Comparison of ENCODE assay signal across 20 cellular contexts in the genomic region with DNA sequence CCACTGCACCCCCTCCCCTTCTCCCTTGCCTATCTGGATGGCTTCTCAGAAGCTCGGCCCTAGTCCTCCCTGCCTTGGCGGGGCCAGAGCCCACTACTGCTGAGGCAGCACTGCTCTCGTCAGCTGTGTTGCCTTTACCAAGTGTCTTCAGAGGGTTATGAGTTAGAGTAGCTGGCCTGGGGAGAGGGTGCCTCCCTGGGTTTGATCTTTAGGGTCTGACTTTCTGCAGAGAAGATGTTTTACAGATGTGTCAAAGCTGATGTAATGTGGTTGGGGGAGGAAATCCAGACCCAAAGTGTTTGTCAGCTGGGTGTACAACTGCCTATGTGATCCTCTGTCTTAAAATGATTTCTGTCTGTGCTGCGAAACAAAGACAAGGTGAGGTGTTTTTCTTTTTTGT. TPM values are rescaled to one million over a fixed set of nuclear protein-coding genes. Genes with fewer than 3 reads are reported as not detected.
DNase-seq lines count a peak whose midpoint lies in the region; ATAC-seq and TF ChIP-seq lines count a peak whose summit lies in the region.
"Had no signal": no experiment of that assay in that cellular context is flagged by ENCODE, and none has a peak within 500 bp of the region (broad histone marks: within the 10 kb centered on the region; RNA-seq: fewer than 3 reads in every experiment).

No MANE protein-coding gene starts in this region.

- no peaks in the 10 kb centered on the region for H3K9me3 ChIP-seq in Karpas-422 (ENCODE audit: low read length)
- H3K9me3 ChIP-seq: A549, HAP-1 had no signal

- H3K27me3 Mint-ChIP-seq in activated T-cell treated with anti-CD3 and anti-CD28 coated beads, Interleukin-2, amount 50 U/mL, for 24 hours: no peaks in the 10 kb centered on the region
- no peaks in the 10 kb centered on the region for H3K27me3 Mint-ChIP-seq in activated T-cell treated with anti-CD3 and anti-CD28 coated beads, Interleukin-2, amount 50 U/mL, for 4 hours (ENCODE audit: low read depth)
- no peaks in the 10 kb centered on the region for H3K27me3 Mint-ChIP-seq in T-helper 2 cell treated with Interferon-gamma antibody and Interleukin-4, amounts not matched to agents 5 μg/mL and 100 μg/mL, for 36 hours (ENCODE audit: low read depth)
- H3K27me3 Mint-ChIP-seq: dendritic cell treated with granulocyte-macrophage colony-stimulating factor and Interleukin-4, amounts not matched to agents 40 ng/mL and 50 ng/mL, for 4 days had no signal

- H3K79me2 ChIP-seq in Karpas-422 (ENCODE audit: low read length): no peaks in the 10 kb centered on the region

- no peak overlapping the region for H3K4me3 ChIP-seq in fibroblast of mammary gland (ENCODE audit: control insufficient read depth, low read depth, low read length)
- no peak overlapping the region for H3K4me3 ChIP-seq in Karpas-422 (ENCODE audit: low read length)
- H3K4me3 ChIP-seq: A549, HAP-1, lung, SK-N-MC had no signal

- DNase-seq in activated T-cell treated with anti-CD3 and anti-CD28 coated beads, Interleukin-2, amount 50 U/mL, for 24 hours: no peak
- DNase-seq in activated T-cell treated with anti-CD3 and anti-CD28 coated beads, Interleukin-2, amount 50 U/mL, for 4 hours: no peak
- DNase-seq in T-helper 2 cell treated with Interferon-gamma antibody and Interleukin-4, amounts not matched to agents 5 μg/mL and 100 μg/mL, for 36 hours (ENCODE audit: low spot score): no peak
- DNase-seq in fibroblast of mammary gland (ENCODE audit: low read depth) (peak; percentile 47), substantia nigra (lab: John Stamatoyannopoulos, UW) (no peak), NCI-H1092 (lab: John Stamatoyannopoulos, UW) (no peak), Karpas-422 (no peak)
- DNase-seq: DMS53; immature natural killer cell; NCI-H1436 treated with DMSO at 0.1 percent for 48 hours; stimulated activated CD4-positive, alpha-beta T cell treated with anti-CD3 and anti-CD28 coated beads, Interleukin-12 subunit alpha, Interleukin-12 subunit beta, amount 100 ng/mL, for 4 hours; trophoblast cell had no signal

- no peak overlapping the region for H3K4me3 Mint-ChIP-seq in activated T-cell treated with anti-CD3 and anti-CD28 coated beads, Interleukin-2, amount 50 U/mL, for 24 hours
- H3K4me3 Mint-ChIP-seq in activated T-cell treated with anti-CD3 and anti-CD28 coated beads, Interleukin-2, amount 50 U/mL, for 4 hours: no peak overlapping the region
- no peak overlapping the region for H3K4me3 Mint-ChIP-seq in T-helper 2 cell treated with Interferon-gamma antibody and Interleukin-4, amounts not matched to agents 5 μg/mL and 100 μg/mL, for 36 hours
- H3K4me3 Mint-ChIP-seq: CD14-positive monocyte; dendritic cell treated with granulocyte-macrophage colony-stimulating factor and Interleukin-4, amounts not matched to agents 40 ng/mL and 50 ng/mL, for 4 days; immature natural killer cell had no signal

- H2AFZ ChIP-seq in Karpas-422 (ENCODE audit: low read length): no peak overlapping the region

- peaks cover 65% of the 10 kb centered on the region for H3K36me3 Mint-ChIP-seq in activated T-cell treated with anti-CD3 and anti-CD28 coated beads, Interleukin-2, amount 50 U/mL, for 24 hours (ENCODE audit: low read depth)
- peaks cover 22% of the 10 kb centered on the region for H3K36me3 Mint-ChIP-seq in activated T-cell treated with anti-CD3 and anti-CD28 coated beads, Interleukin-2, amount 50 U/mL, for 4 hours (ENCODE audit: insufficient read depth)
- peaks cover 48% of the 10 kb centered on the region for H3K36me3 Mint-ChIP-seq in T-helper 2 cell treated with Interferon-gamma antibody and Interleukin-4, amounts not matched to agents 5 μg/mL and 100 μg/mL, for 36 hours (ENCODE audit: low read depth)

- H3K4me2 ChIP-seq in Karpas-422 (ENCODE audit: low read depth, low read length, poor library complexity, severe bottlenecking): no peak overlapping the region
- H3K4me2 ChIP-seq: A549 had no signal

- H3K27me3 ChIP-seq in Karpas-422 (ENCODE audit: low read length): no peaks in the 10 kb centered on the region

- no peaks in the 10 kb centered on the region for H3K4me1 ChIP-seq in Karpas-422 (ENCODE audit: low read length)
- H3K4me1 ChIP-seq: HAP-1 had no signal

- H3K27ac ChIP-seq in substantia nigra (ENCODE audit: low read depth, low read length, poor library complexity, severe bottlenecking) (peak overlapping the region; percentile 66), Karpas-422 (ENCODE audit: low read length) (no peak overlapping the region)
- H3K27ac ChIP-seq: A549, SK-N-MC had no signal

- no peak overlapping the region for H3K9ac ChIP-seq in Karpas-422 (ENCODE audit: low read length)

- peak overlapping the region; percentile 11 for H3K27ac Mint-ChIP-seq in activated T-cell treated with anti-CD3 and anti-CD28 coated beads, Interleukin-2, amount 50 U/mL, for 24 hours
- H3K27ac Mint-ChIP-seq in T-helper 2 cell treated with Interferon-gamma antibody and Interleukin-4, amounts not matched to agents 5 μg/mL and 100 μg/mL, for 36 hours: peak overlapping the region; percentile 9
- H3K27ac Mint-ChIP-seq: CD14-positive monocyte; dendritic cell treated with granulocyte-macrophage colony-stimulating factor and Interleukin-4, amounts not matched to agents 40 ng/mL and 50 ng/mL, for 4 days had no signal

- H3K9me3 Mint-ChIP-seq in activated T-cell treated with anti-CD3 and anti-CD28 coated beads, Interleukin-2, amount 50 U/mL, for 24 hours: no peaks in the 10 kb centered on the region
- no peaks in the 10 kb centered on the region for H3K9me3 Mint-ChIP-seq in activated T-cell treated with anti-CD3 and anti-CD28 coated beads, Interleukin-2, amount 50 U/mL, for 4 hours
- no peaks in the 10 kb centered on the region for H3K9me3 Mint-ChIP-seq in T-helper 2 cell treated with Interferon-gamma antibody and Interleukin-4, amounts not matched to agents 5 μg/mL and 100 μg/mL, for 36 hours
- H3K9me3 Mint-ChIP-seq: CD14-positive monocyte; dendritic cell treated with granulocyte-macrophage colony-stimulating factor and Interleukin-4, amounts not matched to agents 40 ng/mL and 50 ng/mL, for 4 days; immature natural killer cell had no signal

- H3K9me2 ChIP-seq in Karpas-422 (replicated peaks; ENCODE audit: insufficient read depth, low read length): no peaks in the 10 kb centered on the region

- H4K20me1 ChIP-seq in Karpas-422 (ENCODE audit: insufficient read depth, low read depth, low read length): no peaks in the 10 kb centered on the region

- no peak for TF ChIP-seq CTCF in fibroblast of mammary gland (conservative IDR thresholded peaks at IDR 0.05; ENCODE audit: control insufficient read depth, insufficient read depth, low read depth, low read length)

- peaks cover 23% of the 10 kb centered on the region for H3K4me1 Mint-ChIP-seq in activated T-cell treated with anti-CD3 and anti-CD28 coated beads, Interleukin-2, amount 50 U/mL, for 24 hours (ENCODE audit: low read depth)
- H3K4me1 Mint-ChIP-seq in activated T-cell treated with anti-CD3 and anti-CD28 coated beads, Interleukin-2, amount 50 U/mL, for 4 hours (ENCODE audit: low read depth): peaks cover 2% of the 10 kb centered on the region
- peaks cover 33% of the 10 kb centered on the region for H3K4me1 Mint-ChIP-seq in T-helper 2 cell treated with Interferon-gamma antibody and Interleukin-4, amounts not matched to agents 5 μg/mL and 100 μg/mL, for 36 hours (ENCODE audit: low read depth)
- H3K4me1 Mint-ChIP-seq: immature natural killer cell had no signal

- H3K36me3 ChIP-seq in Karpas-422 (ENCODE audit: insufficient read depth, low read length): no peaks in the 10 kb centered on the region

- no peak for ATAC-seq in activated T-cell treated with anti-CD3 and anti-CD28 coated beads, Interleukin-2, amount 50 U/mL, for 4 hours
- ATAC-seq in HG03159 (IDR thresholded peaks at IDR 0.05; ENCODE audit: unreplicated experiment): no peak
- ATAC-seq: A549 had no signal

RNA-seq across cellular contexts. Expression of gene PI16, which starts 30.4 kb away (rescaled TPM):
- not detected for total RNA-seq in activated T-cell treated with anti-CD3 and anti-CD28 coated beads, Interleukin-2, amount 50 U/mL, for 4 hours
- total RNA-seq in Karpas-422 (2014; rRNA removed; shearing (Covaris generic); ENCODE audit: low replicate concordance): 0.07 TPM in 1 of 2 replicates, not detected in the other
- total RNA-seq: LHCN-M2 had no signal

RNA-seq across cellular contexts. Expression of gene C6orf89, which starts 38.4 kb away (rescaled TPM):
- 10 to 100 TPM; 27.2 to 27.7 (median 27.4) TPM for total RNA-seq in activated T-cell treated with anti-CD3 and anti-CD28 coated beads, Interleukin-2, amount 50 U/mL, for 4 hours
- 42.9 and 53.1 TPM in 2 replicates for total RNA-seq in Karpas-422 (2014; rRNA removed; shearing (Covaris generic); ENCODE audit: low replicate concordance)

RNA-seq across cellular contexts. Expression of gene PPIL1, which starts 49.5 kb away (rescaled TPM):
- 10 to 100 TPM; 79.9 to 82.7 (median 81.5) TPM for total RNA-seq in activated T-cell treated with anti-CD3 and anti-CD28 coated beads, Interleukin-2, amount 50 U/mL, for 4 hours
- total RNA-seq in Karpas-422 (2014; rRNA removed; shearing (Covaris generic); ENCODE audit: low replicate concordance): 17.2 and 37.3 TPM in 2 replicates
